Comparison of ENCODE assay signal across 19 cellular contexts in genomic region chr17:62888148-62888547, GRCh38.
"Had no signal": no experiment of that assay in that cellular context is flagged by ENCODE, and none has a peak within 500 bp of the region (broad histone marks: within the 10 kb centered on the region; RNA-seq: fewer than 3 reads in every experiment).

No MANE protein-coding gene starts in this region.

- H3K9ac ChIP-seq: parathyroid adenoma had no signal

- H3K4me3 ChIP-seq: ascending aorta, cardiac muscle cell, esophagus muscularis mucosa, hepatocyte, left ventricle myocardium inferior, mucosa of descending colon, tibial nerve had no signal

- H3K36me3 ChIP-seq: ascending aorta, cardiac muscle cell, esophagus muscularis mucosa, left ventricle myocardium inferior, tibial nerve had no signal

- ATAC-seq: mucosa of descending colon; naive thymus-derived CD4-positive, alpha-beta T cell; stimulated activated naive B cell treated with anti-CD40 and anti-IgM and Interleukin-4, amounts not matched to agents 10 μg/mL and 1 μg/mL and 100 μg/mL, for 72 hours had no signal

- H3K27me3 ChIP-seq: ascending aorta, cardiac muscle cell, esophagus muscularis mucosa, hepatocyte, tibial nerve had no signal

- H3K9me3 ChIP-seq: ascending aorta, esophagus muscularis mucosa, left ventricle myocardium inferior, mucosa of descending colon, tibial nerve had no signal

- DNase-seq: activated CD4-positive, alpha-beta T cell treated with anti-CD3 and anti-CD28 coated beads, Interleukin-2, amount 10 ng/mL, durations not matched to agents 7 days and 5 days; activated CD4-positive, CD25-positive, alpha-beta regulatory T cell; activated CD8-positive, alpha-beta memory T cell treated with anti-CD3 and anti-CD28 coated beads for 24 hours; activated naive CD4-positive, alpha-beta T cell; activated T-cell treated with anti-CD3 and anti-CD28 coated beads for 4 hours; kidney; left ventricle myocardium inferior; mucosa of descending colon; naive thymus-derived CD4-positive, alpha-beta T cell; retina; stimulated activated CD4-positive, alpha-beta T cell treated with anti-CD3 and anti-CD28 coated beads, Interleukin-4, amount 100 ng/mL, for 1 hour; stimulated activated naive B cell treated with anti-CD40 and anti-IgM and Interleukin-4, amounts not matched to agents 10 μg/mL and 1 μg/mL and 100 μg/mL, for 72 hours; T-helper 2 cell had no signal
